Comparison of ENCODE assay signal across 8 cellular contexts in the genomic region with DNA sequence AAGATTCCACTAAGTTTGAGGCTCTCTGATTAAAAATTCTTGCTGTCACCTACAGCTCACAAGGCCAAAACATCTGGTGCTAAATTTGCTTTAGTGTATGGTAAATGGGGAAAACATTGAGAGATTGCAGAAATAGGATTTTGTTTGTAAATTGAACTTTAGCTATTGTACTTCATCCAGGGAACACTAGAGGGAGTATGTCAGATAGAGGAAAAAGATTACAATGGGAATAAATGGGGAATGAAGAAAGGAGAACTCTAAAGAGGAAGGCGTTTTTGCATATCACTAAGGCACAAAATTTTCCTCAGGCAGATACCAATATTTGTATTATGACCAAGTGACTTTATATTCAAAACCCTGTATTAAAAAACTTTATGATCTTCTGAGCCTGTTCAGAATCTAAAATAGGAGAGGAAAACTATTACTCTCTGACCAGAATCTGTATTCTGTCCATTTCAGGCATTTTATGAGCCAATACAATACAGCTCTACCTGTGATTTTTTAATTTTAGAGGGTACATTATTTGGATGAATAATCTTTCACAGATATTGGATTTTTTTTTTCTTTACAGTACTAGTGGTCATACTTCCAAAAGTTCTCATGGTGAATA. TPM values are rescaled to one million over a fixed set of nuclear protein-coding genes. Genes with fewer than 3 reads are reported as not detected.
DNase-seq lines count a peak whose midpoint lies in the region; ATAC-seq, FAIRE-seq and TF ChIP-seq lines count a peak whose summit lies in the region.

No MANE protein-coding gene starts in this region.

- no peaks in the 10 kb centered on the region for H3K4me1 Mint-ChIP-seq in CD4-positive, CD25-positive, alpha-beta regulatory T cell

- no peaks in the 10 kb centered on the region for H3K4me1 ChIP-seq in CD4-positive, CD25-positive, alpha-beta regulatory T cell (ENCODE audit: control insufficient read depth, insufficient read depth, low read length, poor library complexity, severe bottlenecking)
- peaks cover 51 to 60% of the 10 kb centered on the region in 2 donors for H3K4me1 ChIP-seq in gastrocnemius medialis

- no peak overlapping the region for H3K27ac Mint-ChIP-seq in CD4-positive, CD25-positive, alpha-beta regulatory T cell

- H3K36me3 ChIP-seq in CD4-positive, CD25-positive, alpha-beta regulatory T cell (ENCODE audit: control insufficient read depth, insufficient read depth, low read length), result no peaks in the 10 kb centered on the region
- no peaks in the 10 kb centered on the region for H3K36me3 ChIP-seq in SK-N-MC (ENCODE audit: insufficient read depth, low read length)
- no peaks in the 10 kb centered on the region for H3K36me3 ChIP-seq in gastrocnemius medialis

- intact Hi-C loops in gastrocnemius medialis (cut with DNase I; ENCODE audit: low total_unique reads), result no loop called here

- no peak overlapping the region for H3K4me3 ChIP-seq in CD4-positive, CD25-positive, alpha-beta regulatory T cell (ENCODE audit: low read depth, low read length)
- no peak overlapping the region for H3K4me3 ChIP-seq in SK-N-MC
- peak overlapping the region; percentile 38 to 54 (median 48) for H3K4me3 ChIP-seq in gastrocnemius medialis

- in situ Hi-C loops in gastrocnemius medialis (cut with MboI; ENCODE audit: low sequenced_read_pairs in 4 of 4), result loop anchor here in 2 of 4 donors (5.0 to 10.0 kb wide), 2 partner anchors 735 to 742 kb away; no protein-coding TSS in a partner anchor

- H3K9me3 Mint-ChIP-seq in CD4-positive, CD25-positive, alpha-beta regulatory T cell, result peaks cover 0 to 2% (median 0%) of the 10 kb centered on the region in 7 donors

- peaks cover 1% of the 10 kb centered on the region for H3K27me3 ChIP-seq in CD4-positive, CD25-positive, alpha-beta regulatory T cell (ENCODE audit: control insufficient read depth, insufficient read depth, low read length)
- no peaks in the 10 kb centered on the region for H3K27me3 ChIP-seq in gastrocnemius medialis

- peak; percentile 69 to 93 (median 82) for TF ChIP-seq CTCF in gastrocnemius medialis (IDR thresholded peaks at IDR 0.05 in 4 of 5, conservative IDR thresholded peaks at IDR 0.05 in 1 of 5)

- DNase-seq in CD4-positive, CD25-positive, alpha-beta regulatory T cell, result peak in 2 of 3 donors; percentile 11 to 23
- DNase-seq in SK-N-MC (ENCODE audit: low read depth, low spot score), result peak; percentile 14
- DNase-seq in frontal cortex (ENCODE audit: low spot score in 2 of 2), result peak; percentile 18 to 46
- DNase-seq in gastrocnemius medialis, result no peak
- DNase-seq in stimulated activated CD4-positive, alpha-beta T cell treated with anti-CD3 and anti-CD28 coated beads, Interleukin-12 subunit alpha, Interleukin-12 subunit beta, amount 100 ng/mL, for 4 hours, result no peak
- DNase-seq in activated naive CD4-positive, alpha-beta T cell (lab: John Stamatoyannopoulos, UW), result no peak
- no peak for DNase-seq in mesenteric fat pad (ENCODE audit: low spot score)

- no peak for ATAC-seq in CD4-positive, CD25-positive, alpha-beta regulatory T cell (ENCODE audit: low read depth in 2 of 2)
- ATAC-seq in HG03342 (IDR thresholded peaks at IDR 0.05; ENCODE audit: unreplicated experiment) (peak; percentile 47), gastrocnemius medialis (peak; percentile 45)

- no peak overlapping the region for H3K27ac ChIP-seq in CD4-positive, CD25-positive, alpha-beta regulatory T cell (ENCODE audit: insufficient read depth, low read length, poor library complexity, severe bottlenecking)
- H3K27ac ChIP-seq in SK-N-MC (no peak overlapping the region), gastrocnemius medialis (peak overlapping the region; percentile 67 to 87 (median 84))

- no peaks in the 10 kb centered on the region for H3K36me3 Mint-ChIP-seq in CD4-positive, CD25-positive, alpha-beta regulatory T cell

- no peak overlapping the region for H3K4me3 Mint-ChIP-seq in CD4-positive, CD25-positive, alpha-beta regulatory T cell

- peak; percentile 58 for FAIRE-seq in frontal cortex (lab: Jason Lieb, UNC)

- H3K9ac ChIP-seq in SK-N-MC (ENCODE audit: insufficient read length), result no peak overlapping the region

- H3K9me3 ChIP-seq in CD4-positive, CD25-positive, alpha-beta regulatory T cell (ENCODE audit: control insufficient read depth in 2 of 2, low read length in 2 of 2), result no peaks in the 10 kb centered on the region
- H3K9me3 ChIP-seq in SK-N-MC (ENCODE audit: low read depth, low read length) (no peaks in the 10 kb centered on the region), gastrocnemius medialis (no peaks in the 10 kb centered on the region)

- TF ChIP-seq POLR2A in gastrocnemius medialis (IDR thresholded peaks at IDR 0.05), result no peak

- H3K27me3 Mint-ChIP-seq in CD4-positive, CD25-positive, alpha-beta regulatory T cell, result no peaks in the 10 kb centered on the region

RNA-seq across cellular contexts. Expression of gene ITGB6, which starts 52.3 kb away (rescaled TPM):
- not detected for total RNA-seq in CD4-positive, CD25-positive, alpha-beta regulatory T cell
- not detected for polyA plus RNA-seq in CD4-positive, CD25-positive, alpha-beta regulatory T cell
- total RNA-seq in frontal cortex (under 0.01 TPM), gastrocnemius medialis (1 to 10 TPM in 2 of 4 donors, under 1 TPM in 2; 0.81 to 2.8 (median 1.0) TPM), mesenteric fat pad (not detected)

Comparison
In these comparisons a context has a peak if more than half of its experiments do, and no peak if none do; other contexts are left out.
1. ATAC-seq: peak in HG03342 (single experiment) and gastrocnemius medialis (2 of 2); none in CD4-positive, CD25-positive, alpha-beta regulatory T cell (0 of 2).
2. DNase-seq: peak in CD4-positive, CD25-positive, alpha-beta regulatory T cell (2 of 3), SK-N-MC (single experiment) and frontal cortex (2 of 2); none in gastrocnemius medialis (0 of 2), stimulated activated CD4-positive, alpha-beta T cell treated with anti-CD3 and anti-CD28 coated beads, Interleukin-12 subunit alpha, Interleukin-12 subunit beta, amount 100 ng/mL, for 4 hours (single experiment), activated naive CD4-positive, alpha-beta T cell (0 of 4) and mesenteric fat pad (single experiment).
3. H3K27ac ChIP-seq: peak in gastrocnemius medialis (4 of 4); none in CD4-positive, CD25-positive, alpha-beta regulatory T cell (single experiment) and SK-N-MC (single experiment).
4. H3K4me3 ChIP-seq: peak in gastrocnemius medialis (4 of 4); none in CD4-positive, CD25-positive, alpha-beta regulatory T cell (single experiment) and SK-N-MC (single experiment).